ENCODE assay signal across 12 cellular contexts in genomic region chr21:29638138-29638537, GRCh38.
"Had no signal": no experiment of that assay in that cellular context is flagged by ENCODE, and none has a peak within 500 bp of the region (broad histone marks: within the 10 kb centered on the region; RNA-seq: fewer than 3 reads in every experiment).

No MANE protein-coding gene starts in this region.

- FAIRE-seq: endometrium, small intestine had no signal

- H3K4me3 Mint-ChIP-seq: activated CD8-positive, alpha-beta T cell treated with anti-CD3 and anti-CD28 coated beads for 36 hours; activated naive CD8-positive, alpha-beta T cell treated with anti-CD3 and anti-CD28 coated beads, Interleukin-2, amount 10 ng/mL, durations not matched to agents 7 days and 5 days; stimulated activated effector memory CD8-positive, alpha-beta T cell treated with anti-CD3 and anti-CD28 coated beads, Interleukin-12 subunit alpha, Interleukin-12 subunit beta, amount 100 ng/mL, for 72 hours had no signal

- ATAC-seq: activated CD8-positive, alpha-beta T cell treated with anti-CD3 and anti-CD28 coated beads for 36 hours; esophagus mucosa; right cardiac atrium; stimulated activated effector memory CD8-positive, alpha-beta T cell treated with anti-CD3 and anti-CD28 coated beads, Interleukin-12 subunit alpha, Interleukin-12 subunit beta, amount 100 ng/mL, for 72 hours had no signal

- H3K4me3 ChIP-seq: tibial nerve had no signal

- H3K27ac ChIP-seq: tibial nerve had no signal

- H3K27me3 ChIP-seq: tibial nerve had no signal

- H3K4me1 Mint-ChIP-seq: stimulated activated effector memory CD8-positive, alpha-beta T cell treated with anti-CD3 and anti-CD28 coated beads, Interleukin-12 subunit alpha, Interleukin-12 subunit beta, amount 100 ng/mL, for 72 hours had no signal

- H3K36me3 Mint-ChIP-seq: stimulated activated effector memory CD8-positive, alpha-beta T cell treated with anti-CD3 and anti-CD28 coated beads, Interleukin-12 subunit alpha, Interleukin-12 subunit beta, amount 100 ng/mL, for 72 hours had no signal

- H3K9me3 Mint-ChIP-seq: activated CD8-positive, alpha-beta T cell treated with anti-CD3 and anti-CD28 coated beads for 36 hours; activated naive CD8-positive, alpha-beta T cell treated with anti-CD3 and anti-CD28 coated beads, Interleukin-2, amount 10 ng/mL, durations not matched to agents 7 days and 5 days had no signal

- H3K27ac Mint-ChIP-seq: activated CD8-positive, alpha-beta T cell treated with anti-CD3 and anti-CD28 coated beads for 36 hours; activated naive CD8-positive, alpha-beta T cell treated with anti-CD3 and anti-CD28 coated beads, Interleukin-2, amount 10 ng/mL, durations not matched to agents 7 days and 5 days; stimulated activated effector memory CD8-positive, alpha-beta T cell treated with anti-CD3 and anti-CD28 coated beads, Interleukin-12 subunit alpha, Interleukin-12 subunit beta, amount 100 ng/mL, for 72 hours had no signal

- DNase-seq: activated CD8-positive, alpha-beta memory T cell treated with anti-CD3 and anti-CD28 coated beads, Interleukin-2, amount 50 U/mL, for 4 hours; activated CD8-positive, alpha-beta T cell treated with anti-CD3 and anti-CD28 coated beads for 36 hours; activated naive CD8-positive, alpha-beta T cell treated with anti-CD3 and anti-CD28 coated beads, Interleukin-2, amount 10 ng/mL, durations not matched to agents 7 days and 5 days; aorta; hypothalamus; kidney glomerular epithelial cell; right cardiac atrium; small intestine had no signal

- H3K27me3 Mint-ChIP-seq: activated CD8-positive, alpha-beta T cell treated with anti-CD3 and anti-CD28 coated beads for 36 hours had no signal

- H3K4me1 ChIP-seq: tibial nerve had no signal
